In genomic region chr6:27188206-27188884, GRCh38 we compare ENCODE assay signal across 1 cellular context.
TF ChIP-seq lines count a peak whose summit lies in the region.

No MANE protein-coding gene starts in this region.

TF ChIP-seq in K562, 482 proteins besides CTCF, POLR2A, EP300 and RAD21 (continued from another document and continues in another):
- TF ChIP-seq ZHX1 (conservative IDR thresholded peaks at IDR 0.05; ENCODE audit: low read length) (no peak), KDM4B (IDR thresholded peaks at IDR 0.05; ENCODE audit: borderline replicate concordance in 2 of 2, low read depth in 1 of 2) (no peak), ZNF384 (IDR thresholded peaks at IDR 0.05; ENCODE audit: low read depth, low read length) (no peak), EHMT2 (IDR thresholded peaks at IDR 0.05) (peak; percentile 62; the same call in 1 of the 2 replicates), NR2F6 (CRISPR knock-in tag; IDR thresholded peaks at IDR 0.05) (no peak), ZNF318 (IDR thresholded peaks at IDR 0.05; ENCODE audit: borderline replicate concordance in 1 of 2, low read depth in 1 of 2) (peak in 1 of 2 experiments; percentile 16; a peak in 1 of 4 replicates), FOXA1 (IDR thresholded peaks at IDR 0.05; ENCODE audit: borderline replicate concordance) (no peak), TCF15 (CRISPR knock-in tag; IDR thresholded peaks at IDR 0.05) (no peak), FOXK1 (CRISPR knock-in tag; IDR thresholded peaks at IDR 0.05; ENCODE audit: borderline replicate concordance) (no peak), TAF15 (IDR thresholded peaks at IDR 0.05; ENCODE audit: low read depth, low read length) (no peak), HMGXB4 (CRISPR knock-in tag; IDR thresholded peaks at IDR 0.05) (no peak), FOXA3 (CRISPR knock-in tag; conservative IDR thresholded peaks at IDR 0.05 in 1 of 2, IDR thresholded peaks at IDR 0.05 in 1 of 2) (no peak), GTF2E2 (tag; IDR thresholded peaks at IDR 0.05) (peak; percentile 76), ILK (tag; IDR thresholded peaks at IDR 0.05; ENCODE audit: borderline replicate concordance, low read depth) (0 out of 2 replicates have a peak, but pooled peaks have one; percentile 17), HEY1 (CRISPR knock-in tag; IDR thresholded peaks at IDR 0.05; ENCODE audit: borderline replicate concordance) (no peak), ZNF124 (CRISPR knock-in tag; IDR thresholded peaks at IDR 0.05) (no peak), ILF3 (IDR thresholded peaks at IDR 0.05; ENCODE audit: borderline replicate concordance) (no peak), ZNF436 (CRISPR knock-in tag; IDR thresholded peaks at IDR 0.05) (no peak), NFE2 (IDR thresholded peaks at IDR 0.05; ENCODE audit: low read depth) (peak; percentile 53), FOXO4 (CRISPR knock-in tag; IDR thresholded peaks at IDR 0.05) (no peak), USF1 (CRISPR knock-in tag; IDR thresholded peaks at IDR 0.05) (no peak), RAD51 (IDR thresholded peaks at IDR 0.05; ENCODE audit: borderline replicate concordance, low read depth) (0 out of 2 replicates have a peak, but pooled peaks have one; percentile 17), BDP1 (IDR thresholded peaks at IDR 0.05; ENCODE audit: insufficient read depth, insufficient read length) (no peak), IRF2 (CRISPR knock-in tag; IDR thresholded peaks at IDR 0.05) (no peak), WHSC1 (IDR thresholded peaks at IDR 0.05; ENCODE audit: low read length) (no peak), CXXC5 (CRISPR knock-in tag; IDR thresholded peaks at IDR 0.05) (peak; percentile 47; the same call in 1 of the 2 replicates), GTF2F1 (IDR thresholded peaks at IDR 0.05; ENCODE audit: low read depth, low read length) (no peak), ZNF639 (CRISPR knock-in tag; conservative IDR thresholded peaks at IDR 0.05 in 1 of 2, IDR thresholded peaks at IDR 0.05 in 1 of 2) (no peak), ZNF507 (tag; conservative IDR thresholded peaks at IDR 0.05) (no peak), MECOM (CRISPR knock-in tag; IDR thresholded peaks at IDR 0.05) (no peak), LARP7 (IDR thresholded peaks at IDR 0.05) (no peak), SREBF1 (IDR thresholded peaks at IDR 0.05; ENCODE audit: borderline replicate concordance, low read depth, low read length) (no peak), ZNF311 (CRISPR knock-in tag; IDR thresholded peaks at IDR 0.05) (no peak), TEAD1 (CRISPR knock-in tag; IDR thresholded peaks at IDR 0.05) (peak in 1 of 2 experiments; percentile 7; a peak in 1 of 4 replicates), SMARCB1 (IDR thresholded peaks at IDR 0.05; ENCODE audit: insufficient read length, low read depth) (no peak), ESRRA (IDR thresholded peaks at IDR 0.05; ENCODE audit: borderline replicate concordance, low read depth) (no peak; the same call in 1 of the 2 replicates), ZNF76 (CRISPR knock-in tag; IDR thresholded peaks at IDR 0.05; ENCODE audit: borderline replicate concordance) (no peak), ZNF274 (IDR thresholded peaks at IDR 0.05; ENCODE audit: borderline replicate concordance, low read depth, low read length) (no peak), KLF1 (tag; IDR thresholded peaks at IDR 0.05) (no peak), ZNF785 (CRISPR knock-in tag; IDR thresholded peaks at IDR 0.05) (no peak), ZMIZ1 (IDR thresholded peaks at IDR 0.05; ENCODE audit: low read depth in 2 of 2, low read length in 2 of 2) (no peak), POLR2H (tag; IDR thresholded peaks at IDR 0.05; ENCODE audit: low read depth) (peak; percentile 78), HIVEP1 (CRISPR knock-in tag; IDR thresholded peaks at IDR 0.05) (no peak), ZNF778 (CRISPR knock-in tag; IDR thresholded peaks at IDR 0.05) (no peak), DLX4 (CRISPR knock-in tag; IDR thresholded peaks at IDR 0.05) (no peak), ZBED1 (IDR thresholded peaks at IDR 0.05) (no peak)
